In the genomic region with DNA sequence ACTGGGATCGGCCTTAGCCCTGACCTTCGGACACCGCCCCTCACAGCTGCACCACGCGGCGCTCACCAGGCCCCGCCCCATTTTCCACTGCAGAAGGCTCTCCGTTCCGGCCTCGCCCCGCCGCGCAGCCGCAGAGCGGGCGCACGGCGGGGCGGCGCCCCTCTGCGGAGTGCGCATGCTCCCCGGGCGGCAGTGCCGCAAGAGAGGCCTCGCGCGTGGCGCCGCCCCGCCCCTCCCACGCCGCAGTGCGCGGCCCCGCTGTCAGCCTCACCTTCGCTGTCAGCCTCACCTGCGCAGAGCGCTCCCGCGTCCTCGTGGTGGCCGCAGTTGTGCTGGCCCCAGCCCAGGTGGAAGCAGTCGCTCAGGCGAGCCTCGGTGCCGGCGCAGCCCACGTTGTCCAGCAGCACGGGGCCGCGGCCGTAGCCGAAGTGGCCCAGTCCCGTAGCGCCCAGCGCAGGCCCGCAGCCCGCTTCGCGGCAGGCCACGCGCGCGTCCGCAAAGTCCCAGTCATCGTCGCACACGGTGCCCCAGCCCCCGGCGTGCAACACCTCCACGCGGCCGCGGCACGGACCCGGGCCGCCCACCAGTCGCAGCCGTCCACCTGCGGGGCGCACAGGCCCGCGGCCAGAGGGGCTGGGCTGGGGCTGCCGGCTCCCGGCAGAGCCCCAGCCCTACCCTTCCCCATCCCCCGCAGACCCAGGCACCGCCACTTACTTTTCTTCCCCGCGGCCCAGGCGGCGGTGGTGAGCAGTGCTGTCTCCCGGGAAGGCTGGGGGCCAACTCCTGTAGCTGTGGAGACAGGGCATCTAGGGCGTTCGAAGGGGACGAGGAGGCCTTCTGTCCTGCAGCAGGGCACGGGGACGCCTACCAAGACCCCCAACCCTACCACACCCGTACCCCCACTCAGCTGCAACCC, we compare ENCODE assay signal across 1 cellular context.
TF ChIP-seq lines count a peak whose summit lies in the region.

No MANE protein-coding gene starts in this region.

TF ChIP-seq in HepG2, 621 proteins besides CTCF, POLR2A, EP300 and RAD21 (continued from another document and continues in another):
- TF ChIP-seq, protein P1, sequence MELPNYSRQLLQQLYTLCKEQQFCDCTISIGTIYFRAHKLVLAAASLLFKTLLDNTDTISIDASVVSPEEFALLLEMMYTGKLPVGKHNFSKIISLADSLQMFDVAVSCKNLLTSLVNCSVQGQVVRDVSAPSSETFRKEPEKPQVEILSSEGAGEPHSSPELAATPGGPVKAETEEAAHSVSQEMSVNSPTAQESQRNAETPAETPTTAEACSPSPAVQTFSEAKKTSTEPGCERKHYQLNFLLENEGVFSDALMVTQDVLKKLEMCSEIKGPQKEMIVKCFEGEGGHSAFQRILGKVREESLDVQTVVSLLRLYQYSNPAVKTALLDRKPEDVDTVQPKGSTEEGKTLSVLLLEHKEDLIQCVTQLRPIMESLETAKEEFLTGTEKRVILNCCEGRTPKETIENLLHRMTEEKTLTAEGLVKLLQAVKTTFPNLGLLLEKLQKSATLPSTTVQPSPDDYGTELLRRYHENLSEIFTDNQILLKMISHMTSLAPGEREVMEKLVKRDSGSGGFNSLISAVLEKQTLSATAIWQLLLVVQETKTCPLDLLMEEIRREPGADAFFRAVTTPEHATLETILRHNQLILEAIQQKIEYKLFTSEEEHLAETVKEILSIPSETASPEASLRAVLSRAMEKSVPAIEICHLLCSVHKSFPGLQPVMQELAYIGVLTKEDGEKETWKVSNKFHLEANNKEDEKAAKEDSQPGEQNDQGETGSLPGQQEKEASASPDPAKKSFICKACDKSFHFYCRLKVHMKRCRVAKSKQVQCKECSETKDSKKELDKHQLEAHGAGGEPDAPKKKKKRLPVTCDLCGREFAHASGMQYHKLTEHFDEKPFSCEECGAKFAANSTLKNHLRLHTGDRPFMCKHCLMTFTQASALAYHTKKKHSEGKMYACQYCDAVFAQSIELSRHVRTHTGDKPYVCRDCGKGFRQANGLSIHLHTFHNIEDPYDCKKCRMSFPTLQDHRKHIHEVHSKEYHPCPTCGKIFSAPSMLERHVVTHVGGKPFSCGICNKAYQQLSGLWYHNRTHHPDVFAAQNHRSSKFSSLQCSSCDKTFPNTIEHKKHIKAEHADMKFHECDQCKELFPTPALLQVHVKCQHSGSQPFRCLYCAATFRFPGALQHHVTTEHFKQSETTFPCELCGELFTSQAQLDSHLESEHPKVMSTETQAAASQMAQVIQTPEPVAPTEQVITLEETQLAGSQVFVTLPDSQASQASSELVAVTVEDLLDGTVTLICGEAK (IDR thresholded peaks at IDR 0.05), result no peak
- TF ChIP-seq, protein P1 (CRISPR knock-in tag; IDR thresholded peaks at IDR 0.05), result peak; percentile 78
- TF ChIP-seq SALL2 (CRISPR knock-in tag; IDR thresholded peaks at IDR 0.05) (0 out of 2 replicates have a peak, but pooled peaks have one; percentile 57), ZNF850 (CRISPR knock-in tag; conservative IDR thresholded peaks at IDR 0.05) (no peak), NRL (CRISPR knock-in tag; IDR thresholded peaks at IDR 0.05; ENCODE audit: borderline replicate concordance) (peak; percentile 84), ADNP (CRISPR knock-in tag; IDR thresholded peaks at IDR 0.05) (no peak), TARDBP (CRISPR knock-in tag; IDR thresholded peaks at IDR 0.05) (no peak; the same call in 1 of the 2 replicates), SP1 (IDR thresholded peaks at IDR 0.05) (no peak), SP1 (CRISPR knock-in tag; IDR thresholded peaks at IDR 0.05) (peak; percentile 75), POLR2AphosphoS5 (IDR thresholded peaks at IDR 0.05; ENCODE audit: low read depth, low read length) (peak; percentile 55), ZSCAN31 (CRISPR knock-in tag; IDR thresholded peaks at IDR 0.05; ENCODE audit: low read depth) (no peak; the same call in 1 of the 2 replicates), ZNF343 (CRISPR knock-in tag; IDR thresholded peaks at IDR 0.05) (peak; percentile 95), ZNF772 (CRISPR knock-in tag; IDR thresholded peaks at IDR 0.05) (no peak), FOXA3 (CRISPR knock-in tag; IDR thresholded peaks at IDR 0.05) (peak; percentile 21), RORA (CRISPR knock-in tag; IDR thresholded peaks at IDR 0.05) (no peak), ZFY (CRISPR knock-in tag; IDR thresholded peaks at IDR 0.05) (peak; percentile 97), SNAPC2 (CRISPR knock-in tag; IDR thresholded peaks at IDR 0.05) (no peak; the same call in 1 of the 2 replicates), HOXA9 (CRISPR knock-in tag; IDR thresholded peaks at IDR 0.05; ENCODE audit: borderline replicate concordance) (peak; percentile 20; the same call in 1 of the 2 replicates), ZNF333 (CRISPR knock-in tag; IDR thresholded peaks at IDR 0.05; ENCODE audit: borderline replicate concordance) (peak; percentile 45; the same call in 1 of the 2 replicates), MBNL3 (CRISPR knock-in tag; conservative IDR thresholded peaks at IDR 0.05) (no peak), ZBTB7A (CRISPR knock-in tag; IDR thresholded peaks at IDR 0.05) (0 out of 2 replicates have a peak, but pooled peaks have one; percentile 37), ZNF496 (CRISPR knock-in tag; IDR thresholded peaks at IDR 0.05; ENCODE audit: insufficient replicate concordance) (no peak), ZNF207 (IDR thresholded peaks at IDR 0.05; ENCODE audit: borderline replicate concordance) (no peak), ZSCAN9 (CRISPR knock-in tag; IDR thresholded peaks at IDR 0.05; ENCODE audit: borderline replicate concordance) (no peak), ELF3 (CRISPR knock-in tag; IDR thresholded peaks at IDR 0.05) (no peak; the same call in 1 of the 2 replicates), ZNF589 (CRISPR knock-in tag; conservative IDR thresholded peaks at IDR 0.05) (no peak), ZFAT (CRISPR knock-in tag; conservative IDR thresholded peaks at IDR 0.05) (no peak)
- TF ChIP-seq, protein P2, sequence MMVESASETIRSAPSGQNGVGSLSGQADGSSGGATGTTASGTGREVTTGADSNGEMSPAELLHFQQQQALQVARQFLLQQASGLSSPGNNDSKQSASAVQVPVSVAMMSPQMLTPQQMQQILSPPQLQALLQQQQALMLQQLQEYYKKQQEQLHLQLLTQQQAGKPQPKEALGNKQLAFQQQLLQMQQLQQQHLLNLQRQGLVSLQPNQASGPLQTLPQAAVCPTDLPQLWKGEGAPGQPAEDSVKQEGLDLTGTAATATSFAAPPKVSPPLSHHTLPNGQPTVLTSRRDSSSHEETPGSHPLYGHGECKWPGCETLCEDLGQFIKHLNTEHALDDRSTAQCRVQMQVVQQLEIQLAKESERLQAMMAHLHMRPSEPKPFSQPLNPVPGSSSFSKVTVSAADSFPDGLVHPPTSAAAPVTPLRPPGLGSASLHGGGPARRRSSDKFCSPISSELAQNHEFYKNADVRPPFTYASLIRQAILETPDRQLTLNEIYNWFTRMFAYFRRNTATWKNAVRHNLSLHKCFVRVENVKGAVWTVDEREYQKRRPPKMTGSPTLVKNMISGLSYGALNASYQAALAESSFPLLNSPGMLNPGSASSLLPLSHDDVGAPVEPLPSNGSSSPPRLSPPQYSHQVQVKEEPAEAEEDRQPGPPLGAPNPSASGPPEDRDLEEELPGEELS (CRISPR knock-in tag; IDR thresholded peaks at IDR 0.05), result peak; percentile 41; the same call in 1 of the 2 replicates
- TF ChIP-seq, protein P3, sequence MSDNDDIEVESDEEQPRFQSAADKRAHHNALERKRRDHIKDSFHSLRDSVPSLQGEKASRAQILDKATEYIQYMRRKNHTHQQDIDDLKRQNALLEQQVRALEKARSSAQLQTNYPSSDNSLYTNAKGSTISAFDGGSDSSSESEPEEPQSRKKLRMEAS (IDR thresholded peaks at IDR 0.05), result peak; percentile 93
- TF ChIP-seq, protein P4, sequence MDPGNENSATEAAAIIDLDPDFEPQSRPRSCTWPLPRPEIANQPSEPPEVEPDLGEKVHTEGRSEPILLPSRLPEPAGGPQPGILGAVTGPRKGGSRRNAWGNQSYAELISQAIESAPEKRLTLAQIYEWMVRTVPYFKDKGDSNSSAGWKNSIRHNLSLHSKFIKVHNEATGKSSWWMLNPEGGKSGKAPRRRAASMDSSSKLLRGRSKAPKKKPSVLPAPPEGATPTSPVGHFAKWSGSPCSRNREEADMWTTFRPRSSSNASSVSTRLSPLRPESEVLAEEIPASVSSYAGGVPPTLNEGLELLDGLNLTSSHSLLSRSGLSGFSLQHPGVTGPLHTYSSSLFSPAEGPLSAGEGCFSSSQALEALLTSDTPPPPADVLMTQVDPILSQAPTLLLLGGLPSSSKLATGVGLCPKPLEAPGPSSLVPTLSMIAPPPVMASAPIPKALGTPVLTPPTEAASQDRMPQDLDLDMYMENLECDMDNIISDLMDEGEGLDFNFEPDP (CRISPR knock-in tag; conservative IDR thresholded peaks at IDR 0.05), result 0 out of 2 replicates have a peak, but pooled peaks have one; percentile 88
- TF ChIP-seq, protein P5, sequence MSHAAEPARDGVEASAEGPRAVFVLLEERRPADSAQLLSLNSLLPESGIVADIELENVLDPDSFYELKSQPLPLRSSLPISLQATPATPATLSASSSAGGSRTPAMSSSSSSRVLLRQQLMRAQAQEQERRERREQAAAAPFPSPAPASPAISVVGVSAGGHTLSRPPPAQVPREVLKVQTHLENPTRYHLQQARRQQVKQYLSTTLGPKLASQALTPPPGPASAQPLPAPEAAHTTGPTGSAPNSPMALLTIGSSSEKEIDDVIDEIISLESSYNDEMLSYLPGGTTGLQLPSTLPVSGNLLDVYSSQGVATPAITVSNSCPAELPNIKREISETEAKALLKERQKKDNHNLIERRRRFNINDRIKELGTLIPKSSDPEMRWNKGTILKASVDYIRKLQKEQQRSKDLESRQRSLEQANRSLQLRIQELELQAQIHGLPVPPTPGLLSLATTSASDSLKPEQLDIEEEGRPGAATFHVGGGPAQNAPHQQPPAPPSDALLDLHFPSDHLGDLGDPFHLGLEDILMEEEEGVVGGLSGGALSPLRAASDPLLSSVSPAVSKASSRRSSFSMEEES (CRISPR knock-in tag; IDR thresholded peaks at IDR 0.05), result 0 out of 2 replicates have a peak, but pooled peaks have one; percentile 45
- TF ChIP-seq, protein P6, sequence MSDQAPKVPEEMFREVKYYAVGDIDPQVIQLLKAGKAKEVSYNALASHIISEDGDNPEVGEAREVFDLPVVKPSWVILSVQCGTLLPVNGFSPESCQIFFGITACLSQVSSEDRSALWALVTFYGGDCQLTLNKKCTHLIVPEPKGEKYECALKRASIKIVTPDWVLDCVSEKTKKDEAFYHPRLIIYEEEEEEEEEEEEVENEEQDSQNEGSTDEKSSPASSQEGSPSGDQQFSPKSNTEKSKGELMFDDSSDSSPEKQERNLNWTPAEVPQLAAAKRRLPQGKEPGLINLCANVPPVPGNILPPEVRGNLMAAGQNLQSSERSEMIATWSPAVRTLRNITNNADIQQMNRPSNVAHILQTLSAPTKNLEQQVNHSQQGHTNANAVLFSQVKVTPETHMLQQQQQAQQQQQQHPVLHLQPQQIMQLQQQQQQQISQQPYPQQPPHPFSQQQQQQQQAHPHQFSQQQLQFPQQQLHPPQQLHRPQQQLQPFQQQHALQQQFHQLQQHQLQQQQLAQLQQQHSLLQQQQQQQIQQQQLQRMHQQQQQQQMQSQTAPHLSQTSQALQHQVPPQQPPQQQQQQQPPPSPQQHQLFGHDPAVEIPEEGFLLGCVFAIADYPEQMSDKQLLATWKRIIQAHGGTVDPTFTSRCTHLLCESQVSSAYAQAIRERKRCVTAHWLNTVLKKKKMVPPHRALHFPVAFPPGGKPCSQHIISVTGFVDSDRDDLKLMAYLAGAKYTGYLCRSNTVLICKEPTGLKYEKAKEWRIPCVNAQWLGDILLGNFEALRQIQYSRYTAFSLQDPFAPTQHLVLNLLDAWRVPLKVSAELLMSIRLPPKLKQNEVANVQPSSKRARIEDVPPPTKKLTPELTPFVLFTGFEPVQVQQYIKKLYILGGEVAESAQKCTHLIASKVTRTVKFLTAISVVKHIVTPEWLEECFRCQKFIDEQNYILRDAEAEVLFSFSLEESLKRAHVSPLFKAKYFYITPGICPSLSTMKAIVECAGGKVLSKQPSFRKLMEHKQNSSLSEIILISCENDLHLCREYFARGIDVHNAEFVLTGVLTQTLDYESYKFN (CRISPR knock-in tag; conservative IDR thresholded peaks at IDR 0.05), result 0 out of 2 replicates have a peak, but pooled peaks have one; percentile 6
